ENCODE assay signal across 8 cellular contexts in the genomic region with DNA sequence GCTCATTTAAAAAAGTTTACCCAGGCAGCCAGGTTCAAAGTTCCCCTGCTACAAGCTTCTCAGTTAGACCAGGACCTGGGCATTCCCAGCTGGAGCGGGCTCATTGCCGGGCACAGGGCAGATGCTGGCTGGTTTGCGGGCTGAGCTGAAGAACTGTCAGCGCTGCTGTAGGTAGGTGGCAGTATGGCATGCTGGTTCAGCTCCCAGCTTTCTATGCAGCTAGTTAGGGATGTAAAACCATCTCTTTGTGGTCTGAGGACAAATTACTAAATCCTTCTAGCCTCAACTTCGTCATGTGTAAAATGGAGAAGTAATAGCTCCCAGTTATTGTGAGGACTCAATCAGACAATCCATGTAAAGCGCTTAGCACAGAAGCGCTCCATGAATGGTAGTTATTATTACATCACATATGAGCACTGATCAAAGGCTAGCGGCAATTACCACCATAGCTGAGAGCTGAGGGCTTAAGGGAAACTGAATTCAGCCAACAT. TPM values are rescaled to one million over a fixed set of nuclear protein-coding genes. Genes with fewer than 3 reads are reported as not detected.
DNase-seq lines count a peak whose midpoint lies in the region; ATAC-seq and TF ChIP-seq lines count a peak whose summit lies in the region.

No MANE protein-coding gene starts in this region.

- H3K9me3 ChIP-seq in right atrium auricular region = no peaks in the 10 kb centered on the region

- peak overlapping the region; percentile 94 to 96 for H3K27ac ChIP-seq in right atrium auricular region

- no peak for ATAC-seq in HG02970 (IDR thresholded peaks at IDR 0.05; ENCODE audit: low FRiP score, unreplicated experiment)

- no peaks in the 10 kb centered on the region for H3K27me3 ChIP-seq in right atrium auricular region

- H3K4me1 ChIP-seq in right atrium auricular region = peaks cover 0 to 31% of the 10 kb centered on the region in 2 donors

- TF ChIP-seq CTCF in right atrium auricular region (IDR thresholded peaks at IDR 0.05) = peak; percentile 61 to 81

- peak; percentile 33 for DNase-seq in DMS153 treated with DMSO at 0.1 percent for 48 hours (lab: John Stamatoyannopoulos, UW; ENCODE audit: unreplicated experiment)
- DNase-seq in DMS153 (lab: John Stamatoyannopoulos, UW) = no peak
- peak; percentile 36 for DNase-seq in NAMALWA (ENCODE audit: low spot score)
- DNase-seq in T-helper 1 cell = peak in 3 of 5 donors; percentile 29 to 65 (median 41)
- peak; percentile 89 for DNase-seq in astrocyte of the hippocampus (ENCODE audit: low read depth, low spot score)
- DNase-seq in right atrium auricular region (ENCODE audit: low spot score) = peak; percentile 89
- peak; percentile 84 for DNase-seq in retina

- H3K4me3 ChIP-seq in right atrium auricular region = no peak overlapping the region

- no peaks in the 10 kb centered on the region for H3K36me3 ChIP-seq in right atrium auricular region

RNA-seq across cellular contexts. Expression of a gene that starts 2.4 kb away (rescaled TPM):
- total RNA-seq in right atrium auricular region = 10 to 100 TPM; 33.1 to 41.2 TPM
